Comparison of ENCODE assay signal across 6 cellular contexts in genomic region chr4:120506536-120506935, GRCh38.
"Had no signal": no experiment of that assay in that cellular context is flagged by ENCODE, and none has a peak within 500 bp of the region (broad histone marks: within the 10 kb centered on the region; RNA-seq: fewer than 3 reads in every experiment).

No MANE protein-coding gene starts in this region.

- H3K27ac ChIP-seq: HL-60 had no signal

- H3K4me1 Mint-ChIP-seq: IgD-negative memory B cell had no signal

- ATAC-seq: HepG2, K562 had no signal

- H3K27ac Mint-ChIP-seq: IgD-negative memory B cell had no signal

- H3K4me3 ChIP-seq: K562 had no signal

- H3K4me3 Mint-ChIP-seq: IgD-negative memory B cell had no signal

- DNase-seq: IMR-90, KBM-7 had no signal

- H3K27me3 Mint-ChIP-seq: IgD-negative memory B cell had no signal

- H3K36me3 Mint-ChIP-seq: IgD-negative memory B cell had no signal
